14 cellular contexts compared by ENCODE assay signal in the genomic region with DNA sequence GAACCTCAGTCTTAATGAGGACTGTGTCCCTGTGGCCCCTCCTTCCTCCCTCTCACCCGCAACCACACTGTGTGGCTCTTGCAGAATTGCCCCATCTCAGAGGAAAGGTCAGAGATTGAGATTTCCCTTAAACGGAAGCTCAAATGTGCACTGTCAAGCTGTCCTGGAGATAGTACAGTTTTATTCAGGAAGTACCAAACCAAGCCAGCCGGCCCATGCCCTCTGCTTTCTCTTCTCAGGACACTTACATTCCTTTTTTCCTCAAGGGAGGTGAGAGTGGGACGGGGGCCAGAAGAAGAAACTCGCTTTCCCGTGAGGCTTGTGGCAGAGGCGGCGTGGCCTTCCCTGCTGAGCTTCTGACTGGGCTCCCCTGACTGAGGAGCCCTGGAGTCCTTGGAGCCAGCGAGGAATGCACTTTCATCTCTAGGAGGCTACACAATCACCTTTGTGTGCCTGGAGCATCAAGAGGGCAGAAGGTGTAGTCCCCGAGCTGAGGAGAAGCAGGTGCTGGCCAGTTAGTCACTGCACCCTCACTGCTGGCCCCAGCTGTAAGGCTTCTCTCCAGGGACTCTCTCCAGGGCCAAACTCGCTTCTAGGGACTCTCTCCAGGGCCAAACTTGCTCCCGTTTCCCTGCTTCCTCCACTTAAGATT. TPM values are rescaled to one million over a fixed set of nuclear protein-coding genes. Genes with fewer than 3 reads are reported as not detected.
A peak's percentile ranks its signal among the peaks of the same experiment; 100 is the strongest.
DNase-seq lines count a peak whose midpoint lies in the region; ATAC-seq and TF ChIP-seq lines count a peak whose summit lies in the region.
"Had no signal": no experiment of that assay in that cellular context is flagged by ENCODE, and none has a peak within 500 bp of the region (broad histone marks: within the 10 kb centered on the region; RNA-seq: fewer than 3 reads in every experiment).

No MANE protein-coding gene starts in this region.

- H3K27me3 Mint-ChIP-seq in GM23338 (ENCODE audit: insufficient read depth, low read depth, poor library complexity) (peaks cover 2% of the 10 kb centered on the region), WTC11 (ENCODE audit: low read depth) (peaks cover 2% of the 10 kb centered on the region; the same call in 1 of the 2 replicates)
- H3K27me3 Mint-ChIP-seq: activated B cell treated with CpG ODN at 0.5 μM for 24 hours had no signal

- no peaks in the 10 kb centered on the region for H3K79me2 ChIP-seq in GM23338 (replicated peaks; ENCODE audit: insufficient read depth)

- intact Hi-C loops in sigmoid colon (cut with DNase I), result no loop called here

- TF ChIP-seq POLR2A in sigmoid colon (IDR thresholded peaks at IDR 0.05), result no peak

- no peaks in the 10 kb centered on the region for H3F3A ChIP-seq in GM23338 (replicated peaks; ENCODE audit: low read depth)

- 78 to 81% methylated on average over 12 of the region's 12 CpGs for WGBS in sigmoid colon, 2 donors

- in situ Hi-C loops in G401 (cut with HindIII; ENCODE audit: low sequenced_read_pairs), result no loop called here
- in situ Hi-C loops in GM13976 (cut with MboI; ENCODE audit: low sequenced_read_pairs, unreplicated experiment), result loop anchor here (10.0 kb wide), 1 partner anchor 152 kb away; no protein-coding TSS in a partner anchor

- DNase-seq in GM23338 (ENCODE audit: low spot score) (no peak), WTC11 (ENCODE audit: low spot score) (no peak), sigmoid colon (peak; percentile 74), foreskin keratinocyte (no peak), G401 (ENCODE audit: low spot score) (no peak), GM13976 (ENCODE audit: low spot score) (no peak)
- DNase-seq: activated B cell treated with CpG ODN at 0.5 μM for 24 hours, dermis blood vessel endothelial cell, MM.1S, PC-9 had no signal

- no peak for TF ChIP-seq CTCF in GM23338 (conservative IDR thresholded peaks at IDR 0.05; ENCODE audit: low read depth in 2 of 2)
- TF ChIP-seq CTCF in WTC11 (IDR thresholded peaks at IDR 0.05), result no peak
- no peak for TF ChIP-seq CTCF in sigmoid colon (IDR thresholded peaks at IDR 0.05)
- TF ChIP-seq CTCF in foreskin keratinocyte (conservative IDR thresholded peaks at IDR 0.05), result no peak
- TF ChIP-seq CTCF in GM13976 (IDR thresholded peaks at IDR 0.05; ENCODE audit: borderline replicate concordance, control extremely low read depth, extremely low read depth, insufficient read depth, missing control alignments), result no peak

- POLR2A ChIA-PET in WTC11 (lab: Charles Lee), result no interaction called here

- H4K20me1 ChIP-seq in GM23338 (replicated peaks; ENCODE audit: insufficient read depth), result no peaks in the 10 kb centered on the region

- H3K27ac ChIP-seq in GM23338 (ENCODE audit: low read depth) (no peak overlapping the region), layer of hippocampus (ENCODE audit: low read depth, low read length) (peak overlapping the region; percentile 8), sigmoid colon (peak overlapping the region; percentile 15 to 53 (median 43)), foreskin keratinocyte (no peak overlapping the region)
- H3K27ac ChIP-seq: C4-2B, ovary, PC-9 had no signal

- CTCF ChIA-PET in WTC11 (lab: Charles Lee), result interaction anchor here (0.8 kb wide), 1 partner anchor 8 kb away, joined by 3 read pairs; no protein-coding TSS in a partner anchor

- H3K4me2 ChIP-seq in GM23338, result no peak overlapping the region
- H3K4me2 ChIP-seq: PC-9 had no signal

- H3K9me3 ChIP-seq in sigmoid colon, result no peaks in the 10 kb centered on the region
- H3K9me3 ChIP-seq: ovary had no signal

- H3K4me1 ChIP-seq in GM23338 (ENCODE audit: insufficient read depth) (no peaks in the 10 kb centered on the region), sigmoid colon (peaks cover 0 to 4% (median 0%) of the 10 kb centered on the region in 4 donors), foreskin keratinocyte (peaks cover 4% of the 10 kb centered on the region)

- H3K27ac Mint-ChIP-seq in GM23338, result no peak overlapping the region
- H3K27ac Mint-ChIP-seq in WTC11, result 0 out of 2 replicates have a peak overlapping the region, but pooled peaks have one; percentile 36
- H3K27ac Mint-ChIP-seq: activated B cell treated with CpG ODN at 0.5 μM for 24 hours had no signal

- ATAC-seq in GM23338 (peak; percentile 67), WTC11 (no peak), foreskin keratinocyte (no peak), GM21381 (IDR thresholded peaks at IDR 0.05; ENCODE audit: unreplicated experiment) (no peak)

- H3K36me3 ChIP-seq in GM23338 (ENCODE audit: insufficient read depth), result no peaks in the 10 kb centered on the region
- H3K36me3 ChIP-seq in sigmoid colon, result no peaks in the 10 kb centered on the region
- H3K36me3 ChIP-seq: ovary had no signal

- H3K9me3 Mint-ChIP-seq in GM23338 (no peaks in the 10 kb centered on the region), WTC11 (no peaks in the 10 kb centered on the region)
- H3K9me3 Mint-ChIP-seq: activated B cell treated with CpG ODN at 0.5 μM for 24 hours had no signal

- TF ChIP-seq EP300 in sigmoid colon (IDR thresholded peaks at IDR 0.05), result no peak

- no peak overlapping the region for H2AFZ ChIP-seq in GM23338
- H2AFZ ChIP-seq: PC-9 had no signal

- no peaks in the 10 kb centered on the region for H3K36me3 Mint-ChIP-seq in GM23338 (ENCODE audit: low read depth)
- H3K36me3 Mint-ChIP-seq in WTC11, result no peaks in the 10 kb centered on the region

- no peak overlapping the region for H3K4me3 Mint-ChIP-seq in GM23338
- no peak overlapping the region for H3K4me3 Mint-ChIP-seq in WTC11
- H3K4me3 Mint-ChIP-seq: activated B cell treated with CpG ODN at 0.5 μM for 24 hours had no signal

- no peaks in the 10 kb centered on the region for H3K4me1 Mint-ChIP-seq in GM23338
- H3K4me1 Mint-ChIP-seq in WTC11, result 0 out of 2 replicates have a peak, but pooled peaks cover 3% of the 10 kb centered on the region
- H3K4me1 Mint-ChIP-seq: activated B cell treated with CpG ODN at 0.5 μM for 24 hours had no signal

- H3K4me3 ChIP-seq in GM23338 (no peak overlapping the region), sigmoid colon (no peak overlapping the region)
- H3K4me3 ChIP-seq: ovary, PC-9 had no signal

- no peaks in the 10 kb centered on the region for H3K9me2 ChIP-seq in GM23338 (ENCODE audit: insufficient read depth)

- H3K27me3 ChIP-seq in GM23338 (ENCODE audit: insufficient read depth) (no peaks in the 10 kb centered on the region), layer of hippocampus (ENCODE audit: control insufficient read depth, insufficient read depth, low read length) (no peaks in the 10 kb centered on the region), sigmoid colon (no peaks in the 10 kb centered on the region), foreskin keratinocyte (no peaks in the 10 kb centered on the region)
- H3K27me3 ChIP-seq: ovary had no signal

TF ChIP-seq in GM23338, 12 proteins besides CTCF, POLR2A, EP300 and RAD21 (continues in another document):
- no peak for TF ChIP-seq JUNB (IDR thresholded peaks at IDR 0.05; ENCODE audit: unreplicated experiment)
- TF ChIP-seq EZH2phosphoT487 (IDR thresholded peaks at IDR 0.05; ENCODE audit: unreplicated experiment), result no peak
- no peak for TF ChIP-seq CREB1 (CRISPR knock-in tag; IDR thresholded peaks at IDR 0.05; ENCODE audit: low read depth)
- no peak for TF ChIP-seq ZNF331 (CRISPR knock-in tag; IDR thresholded peaks at IDR 0.05; ENCODE audit: low read depth)
- TF ChIP-seq ZNF114 (CRISPR knock-in tag; IDR thresholded peaks at IDR 0.05), result no peak
- no peak for TF ChIP-seq POLR2AphosphoS5 (IDR thresholded peaks at IDR 0.05; ENCODE audit: low read depth)

TF ChIP-seq in WTC11, 78 proteins besides CTCF, POLR2A, EP300 and RAD21:
- TF ChIP-seq ZNF423 (CRISPR knock-in tag; IDR thresholded peaks at IDR 0.05) (peak; percentile 61), ZNF317 (CRISPR knock-in tag; IDR thresholded peaks at IDR 0.05; ENCODE audit: borderline replicate concordance, low read depth) (no peak)
- TF ChIP-seq, protein P1, sequence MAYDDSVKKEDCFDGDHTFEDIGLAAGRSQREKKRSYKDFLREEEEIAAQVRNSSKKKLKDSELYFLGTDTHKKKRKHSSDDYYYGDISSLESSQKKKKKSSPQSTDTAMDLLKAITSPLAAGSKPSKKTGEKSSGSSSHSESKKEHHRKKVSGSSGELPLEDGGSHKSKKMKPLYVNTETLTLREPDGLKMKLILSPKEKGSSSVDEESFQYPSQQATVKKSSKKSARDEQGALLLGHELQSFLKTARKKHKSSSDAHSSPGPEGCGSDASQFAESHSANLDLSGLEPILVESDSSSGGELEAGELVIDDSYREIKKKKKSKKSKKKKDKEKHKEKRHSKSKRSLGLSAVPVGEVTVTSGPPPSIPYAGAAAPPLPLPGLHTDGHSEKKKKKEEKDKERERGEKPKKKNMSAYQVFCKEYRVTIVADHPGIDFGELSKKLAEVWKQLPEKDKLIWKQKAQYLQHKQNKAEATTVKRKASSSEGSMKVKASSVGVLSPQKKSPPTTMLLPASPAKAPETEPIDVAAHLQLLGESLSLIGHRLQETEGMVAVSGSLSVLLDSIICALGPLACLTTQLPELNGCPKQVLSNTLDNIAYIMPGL (CRISPR knock-in tag; IDR thresholded peaks at IDR 0.05), result no peak

RNA-seq across cellular contexts. Expression of gene ATP2A2, which starts 24.1 kb away (rescaled TPM):
- total RNA-seq in GM23338 (2014; rRNA removed; shearing (Covaris generic)), result 201 and 225 TPM in 2 replicates
- 44.2 and 47.2 TPM in 2 replicates for polyA plus RNA-seq in GM23338 (2016; fragmentation: Nextera tagmentation; extraction: Ambion mirVana)
- 216 to 239 TPM (median 216 TPM) in 3 replicates for total RNA-seq in WTC11 (2021)
- 100 to 1,000 TPM in 2 of 4 donors, 10 to 100 TPM in 2; 79.5 to 121 (median 93.7) TPM for total RNA-seq in sigmoid colon
- polyA plus RNA-seq in sigmoid colon, result 100 to 1,000 TPM in 1 of 3 donors, 10 to 100 TPM in 2; 16.6 to 115 (median 16.8) TPM
- 251 and 257 TPM in 2 replicates for total RNA-seq in foreskin keratinocyte
- polyA plus RNA-seq in foreskin keratinocyte, result 71.6 and 80.2 TPM in 2 replicates
- total RNA-seq in G401 (2014; rRNA removed; shearing (Covaris generic)), result 15.1 and 20.3 TPM in 2 replicates

Comparison
In these comparisons a context has a peak if more than half of its experiments do, and no peak if none do; other contexts are left out.
1. H3K27ac ChIP-seq: peak in layer of hippocampus (single experiment) and sigmoid colon (4 of 4); none in GM23338 (single experiment) and foreskin keratinocyte (single experiment).